Comparison of ENCODE assay signal across 8 cellular contexts in the genomic region with DNA sequence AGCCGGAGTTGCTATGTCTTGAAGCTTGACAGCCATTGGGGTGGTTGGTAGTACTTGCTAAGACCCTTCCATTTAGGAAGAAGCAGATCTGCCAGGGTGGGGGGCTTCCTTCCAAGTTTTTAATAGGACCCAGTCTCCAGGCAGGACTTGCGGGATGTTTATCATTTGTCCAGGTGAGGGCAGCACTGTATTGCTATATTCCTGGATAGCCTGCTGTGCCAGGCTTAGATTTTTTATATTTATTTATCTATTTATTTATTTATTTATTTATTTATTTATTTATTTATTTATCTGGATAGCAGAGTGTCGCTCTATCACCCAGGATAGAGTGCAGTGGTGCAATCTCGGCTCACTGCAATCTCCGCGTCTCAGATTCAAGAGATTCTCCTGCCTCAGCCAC.
A peak's percentile ranks its signal among the peaks of the same experiment; 100 is the strongest.
DNase-seq lines count a peak whose midpoint lies in the region; ATAC-seq and TF ChIP-seq lines count a peak whose summit lies in the region.
"Had no signal": no experiment of that assay in that cellular context is flagged by ENCODE, and none has a peak within 500 bp of the region (broad histone marks: within the 10 kb centered on the region; RNA-seq: fewer than 3 reads in every experiment).

No MANE protein-coding gene starts in this region.

- H3K4me3 ChIP-seq in DND-41 (ENCODE audit: low read depth in 1 of 2, low read length in 2 of 2) = no peak overlapping the region

- intact Hi-C loops in CD4-positive, alpha-beta T cell (cut with DNase I, micrococcal nuclease) = no loop called here

- CTCF ChIA-PET in CD4-positive, alpha-beta T cell (lab: Charles Lee) = no interaction called here

- H3K4me1 ChIP-seq in DND-41 (ENCODE audit: insufficient read depth, low read length) = no peaks in the 10 kb centered on the region

- H4K20me1 ChIP-seq in DND-41 (ENCODE audit: insufficient read depth, low read length) = no peaks in the 10 kb centered on the region

- no peak overlapping the region for H2AFZ ChIP-seq in DND-41 (ENCODE audit: low read depth, low read length)

- no peak overlapping the region for H3K27ac ChIP-seq in DND-41 (ENCODE audit: low read length)
- H3K27ac ChIP-seq in CD4-positive, alpha-beta T cell (ENCODE audit: low read depth, low read length) = no peak overlapping the region

- no peaks in the 10 kb centered on the region for H3K27me3 ChIP-seq in DND-41 (ENCODE audit: insufficient read depth, low read length, poor library complexity)
- H3K27me3 ChIP-seq in CD4-positive, alpha-beta T cell (ENCODE audit: control insufficient read depth, insufficient read depth, low read length) = no peaks in the 10 kb centered on the region

- DNase-seq in DND-41 = peak; percentile 4
- DNase-seq in HT-29 (ENCODE audit: low spot score) = peak; percentile 44
- peak; percentile 13 for DNase-seq in kidney tubule cell (ENCODE audit: low spot score)
- no peak for DNase-seq in NCI-H748 treated with DMSO at 0.1 percent for 48 hours (lab: John Stamatoyannopoulos, UW)
- DNase-seq in CD4-positive, alpha-beta T cell = no peak
- DNase-seq: natural killer cell had no signal

- no peak overlapping the region for H3K4me2 ChIP-seq in DND-41 (ENCODE audit: insufficient read depth, low read length)

- H3K9ac ChIP-seq in DND-41 (ENCODE audit: low read depth, low read length) = no peak overlapping the region

- H3K9me3 Mint-ChIP-seq in CD4-positive, alpha-beta T cell = no peaks in the 10 kb centered on the region
- H3K9me3 Mint-ChIP-seq: natural killer cell had no signal

- H3K27me3 Mint-ChIP-seq in CD4-positive, alpha-beta T cell = no peaks in the 10 kb centered on the region

- H3K4me1 Mint-ChIP-seq in CD4-positive, alpha-beta T cell (ENCODE audit: low read depth) = no peaks in the 10 kb centered on the region
- H3K4me1 Mint-ChIP-seq: natural killer cell had no signal

- no peaks in the 10 kb centered on the region for H3K36me3 Mint-ChIP-seq in CD4-positive, alpha-beta T cell (ENCODE audit: low read depth)
- H3K36me3 Mint-ChIP-seq: natural killer cell had no signal

- H3K79me2 ChIP-seq in DND-41 (ENCODE audit: insufficient read depth, low read length) = no peaks in the 10 kb centered on the region

- TF ChIP-seq CTCF in DND-41 (IDR thresholded peaks at IDR 0.05; ENCODE audit: borderline replicate concordance, extremely low read depth, low read length, poor library complexity, severe bottlenecking) = peak; percentile 26
- TF ChIP-seq CTCF in CD4-positive, alpha-beta T cell (IDR thresholded peaks at IDR 0.05) = no peak

- no peak overlapping the region for H3K27ac Mint-ChIP-seq in CD4-positive, alpha-beta T cell
- H3K27ac Mint-ChIP-seq: natural killer cell had no signal

- no peak overlapping the region for H3K4me3 Mint-ChIP-seq in CD4-positive, alpha-beta T cell
- H3K4me3 Mint-ChIP-seq: natural killer cell had no signal

- H3K9me3 ChIP-seq in DND-41 (ENCODE audit: insufficient read depth, low read length, severe bottlenecking) = no peaks in the 10 kb centered on the region
- no peaks in the 10 kb centered on the region for H3K9me3 ChIP-seq in CD4-positive, alpha-beta T cell (ENCODE audit: control insufficient read depth, low read length)

- no peak for ATAC-seq in DND-41 (ENCODE audit: insufficient read depth, low read depth)
- ATAC-seq in SK-N-SH treated with all-trans-retinoic acid at 6 μM for 48 hours = peak; percentile 73
- no peak for ATAC-seq in GM18498 (IDR thresholded peaks at IDR 0.05; ENCODE audit: unreplicated experiment)
- ATAC-seq in CD4-positive, alpha-beta T cell (ENCODE audit: poor library complexity) = no peak
- ATAC-seq: natural killer cell had no signal

- no peaks in the 10 kb centered on the region for H3K36me3 ChIP-seq in DND-41 (ENCODE audit: insufficient read depth, low read length)

- POLR2A ChIA-PET in CD4-positive, alpha-beta T cell (lab: Charles Lee) = no interaction called here

TF ChIP-seq in SK-N-SH treated with all-trans-retinoic acid at 6 μM for 48 hours, 23 proteins besides CTCF, POLR2A, EP300 and RAD21:
- TF ChIP-seq RARB (CRISPR knock-in tag; IDR thresholded peaks at IDR 0.05) (no peak), CREB5 (CRISPR knock-in tag; IDR thresholded peaks at IDR 0.05; ENCODE audit: low read depth) (no peak), POU6F1 (CRISPR knock-in tag; IDR thresholded peaks at IDR 0.05; ENCODE audit: borderline replicate concordance, low read depth) (no peak)
- TF ChIP-seq, protein P1, sequence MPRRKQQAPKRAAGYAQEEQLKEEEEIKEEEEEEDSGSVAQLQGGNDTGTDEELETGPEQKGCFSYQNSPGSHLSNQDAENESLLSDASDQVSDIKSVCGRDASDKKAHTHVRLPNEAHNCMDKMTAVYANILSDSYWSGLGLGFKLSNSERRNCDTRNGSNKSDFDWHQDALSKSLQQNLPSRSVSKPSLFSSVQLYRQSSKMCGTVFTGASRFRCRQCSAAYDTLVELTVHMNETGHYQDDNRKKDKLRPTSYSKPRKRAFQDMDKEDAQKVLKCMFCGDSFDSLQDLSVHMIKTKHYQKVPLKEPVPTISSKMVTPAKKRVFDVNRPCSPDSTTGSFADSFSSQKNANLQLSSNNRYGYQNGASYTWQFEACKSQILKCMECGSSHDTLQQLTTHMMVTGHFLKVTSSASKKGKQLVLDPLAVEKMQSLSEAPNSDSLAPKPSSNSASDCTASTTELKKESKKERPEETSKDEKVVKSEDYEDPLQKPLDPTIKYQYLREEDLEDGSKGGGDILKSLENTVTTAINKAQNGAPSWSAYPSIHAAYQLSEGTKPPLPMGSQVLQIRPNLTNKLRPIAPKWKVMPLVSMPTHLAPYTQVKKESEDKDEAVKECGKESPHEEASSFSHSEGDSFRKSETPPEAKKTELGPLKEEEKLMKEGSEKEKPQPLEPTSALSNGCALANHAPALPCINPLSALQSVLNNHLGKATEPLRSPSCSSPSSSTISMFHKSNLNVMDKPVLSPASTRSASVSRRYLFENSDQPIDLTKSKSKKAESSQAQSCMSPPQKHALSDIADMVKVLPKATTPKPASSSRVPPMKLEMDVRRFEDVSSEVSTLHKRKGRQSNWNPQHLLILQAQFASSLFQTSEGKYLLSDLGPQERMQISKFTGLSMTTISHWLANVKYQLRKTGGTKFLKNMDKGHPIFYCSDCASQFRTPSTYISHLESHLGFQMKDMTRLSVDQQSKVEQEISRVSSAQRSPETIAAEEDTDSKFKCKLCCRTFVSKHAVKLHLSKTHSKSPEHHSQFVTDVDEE (CRISPR knock-in tag; IDR thresholded peaks at IDR 0.05) = no peak

Comparison
In these comparisons a context has a peak if more than half of its experiments do, and no peak if none do; other contexts are left out.
1. DNase-seq: peak in DND-41 (single experiment), HT-29 (single experiment) and kidney tubule cell (single experiment); none in NCI-H748 treated with DMSO at 0.1 percent for 48 hours (single experiment) and CD4-positive, alpha-beta T cell (0 of 10).